ENCODE assay signal across 1 cellular context in genomic region chr2:217617496-217618085, GRCh38.
TF ChIP-seq lines count a peak whose summit lies in the region.

No MANE protein-coding gene starts in this region.

TF ChIP-seq in HepG2, 621 proteins besides CTCF, POLR2A, EP300 and RAD21:
- TF ChIP-seq ZKSCAN1 (IDR thresholded peaks at IDR 0.05; ENCODE audit: low read length) (peak; percentile 32; the same call in 1 of the 2 replicates), DRAP1 (CRISPR knock-in tag; IDR thresholded peaks at IDR 0.05) (no peak)
